Comparison of ENCODE assay signal across 32 cellular contexts in the genomic region with DNA sequence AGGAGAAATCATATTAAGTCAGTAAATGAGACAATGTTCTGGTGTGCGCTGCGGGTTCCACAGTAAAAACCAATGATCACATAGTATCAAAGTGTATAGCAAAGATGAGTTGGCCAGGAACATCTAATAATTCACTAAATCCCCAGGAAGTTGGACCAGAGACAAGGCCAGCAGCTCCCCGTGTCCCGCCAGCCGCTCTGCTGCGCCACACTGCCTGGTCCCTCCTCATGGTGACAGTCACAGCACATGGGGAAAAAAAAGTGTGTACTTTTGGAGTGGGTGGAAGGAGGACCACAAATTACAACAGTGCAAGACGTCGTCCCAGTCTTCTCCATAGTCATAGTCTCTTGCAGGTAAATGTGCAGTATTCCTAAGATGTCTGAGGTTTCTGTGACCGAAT.
"Had no signal": no experiment of that assay in that cellular context is flagged by ENCODE, and none has a peak within 500 bp of the region (broad histone marks: within the 10 kb centered on the region; RNA-seq: fewer than 3 reads in every experiment).

No MANE protein-coding gene starts in this region.

- H3K27me3 ChIP-seq: ascending aorta, cardiac muscle cell had no signal

- H3K27ac ChIP-seq: ascending aorta, cardiac muscle cell, WERI-Rb-1 had no signal

- H3K9me3 ChIP-seq: ascending aorta had no signal

- H3K36me3 ChIP-seq: ascending aorta, cardiac muscle cell, WERI-Rb-1 had no signal

- H3K4me3 ChIP-seq: ascending aorta, cardiac muscle cell had no signal

- DNase-seq: activated CD4-positive, alpha-beta memory T cell treated with anti-CD3 and anti-CD28 coated beads, Interleukin-2, amount 10 ng/mL, durations not matched to agents 7 days and 5 days; activated CD4-positive, alpha-beta T cell treated with anti-CD3 and anti-CD28 coated beads for 1 hour; activated CD4-positive, alpha-beta T cell treated with anti-CD3 and anti-CD28 coated beads for 36 hours; activated CD4-positive, alpha-beta T cell treated with anti-CD3 and anti-CD28 coated beads for 48 hours; activated CD4-positive, alpha-beta T cell treated with anti-CD3 and anti-CD28 coated beads, Interleukin-2, amount 10 ng/mL, durations not matched to agents 7 days and 5 days; activated CD4-positive, alpha-beta T cell treated with anti-CD3 and anti-CD28 coated beads, Interleukin-2, amount 50 U/mL, for 48 hours; activated CD4-positive, CD25-positive, alpha-beta regulatory T cell; activated CD8-positive, alpha-beta memory T cell treated with anti-CD3 and anti-CD28 coated beads for 24 hours; activated CD8-positive, alpha-beta memory T cell treated with anti-CD3 and anti-CD28 coated beads, Interleukin-2, amount 10 ng/mL, durations not matched to agents 7 days and 5 days; activated CD8-positive, alpha-beta memory T cell treated with anti-CD3 and anti-CD28 coated beads, Interleukin-2, amount 50 U/mL, for 48 hours; activated CD8-positive, alpha-beta T cell treated with anti-CD3 and anti-CD28 coated beads, Interleukin-2, amount 10 ng/mL, durations not matched to agents 7 days and 5 days; activated effector memory CD4-positive, alpha-beta T cell treated with Interleukin-2 at 50 U/mL for 16 hours; activated gamma-delta T cell; activated naive CD4-positive, alpha-beta T cell treated with anti-CD3 and anti-CD28 coated beads, Interleukin-2, amount 10 ng/mL, durations not matched to agents 7 days and 5 days; activated naive CD4-positive, alpha-beta T cell treated with Interleukin-2 at 50 U/mL for 16 hours; activated naive CD8-positive, alpha-beta T cell treated with anti-CD3 and anti-CD28 coated beads, Interleukin-2, amount 10 ng/mL, durations not matched to agents 7 days and 5 days; activated naive CD8-positive, alpha-beta T cell treated with anti-CD3 and anti-CD28 coated beads, Interleukin-2, amount 50 U/mL, for 24 hours; activated T-cell treated with anti-CD3 and anti-CD28 coated beads, Interleukin-2, amount 50 U/mL, for 24 hours; activated T-cell treated with anti-CD3 and anti-CD28 coated beads, Interleukin-2, amount 50 U/mL, for 48 hours; amygdala; anterior cingulate cortex; caudate nucleus; T-helper 2 cell; T-helper 9 cell; WERI-Rb-1 had no signal

- FAIRE-seq: bronchial epithelial cell, colon, TTC549 had no signal

- ATAC-seq: activated CD4-positive, alpha-beta T cell treated with anti-CD3 and anti-CD28 coated beads for 36 hours; activated CD4-positive, CD25-positive, alpha-beta regulatory T cell treated with anti-CD3 and anti-CD28 coated beads, Interleukin-2, amount 50 U/mL, for 24 hours; activated CD8-positive, alpha-beta memory T cell treated with anti-CD3 and anti-CD28 coated beads, Interleukin-2, amount 10 ng/mL, durations not matched to agents 7 days and 5 days; activated CD8-positive, alpha-beta T cell treated with anti-CD3 and anti-CD28 coated beads, Interleukin-2, amount 10 ng/mL, durations not matched to agents 7 days and 5 days; activated naive CD8-positive, alpha-beta T cell treated with anti-CD3 and anti-CD28 coated beads, Interleukin-2, amount 50 U/mL, for 24 hours; WTC11 had no signal

- H3K4me1 ChIP-seq: ascending aorta had no signal
